25 cellular contexts compared by ENCODE assay signal in the genomic region with DNA sequence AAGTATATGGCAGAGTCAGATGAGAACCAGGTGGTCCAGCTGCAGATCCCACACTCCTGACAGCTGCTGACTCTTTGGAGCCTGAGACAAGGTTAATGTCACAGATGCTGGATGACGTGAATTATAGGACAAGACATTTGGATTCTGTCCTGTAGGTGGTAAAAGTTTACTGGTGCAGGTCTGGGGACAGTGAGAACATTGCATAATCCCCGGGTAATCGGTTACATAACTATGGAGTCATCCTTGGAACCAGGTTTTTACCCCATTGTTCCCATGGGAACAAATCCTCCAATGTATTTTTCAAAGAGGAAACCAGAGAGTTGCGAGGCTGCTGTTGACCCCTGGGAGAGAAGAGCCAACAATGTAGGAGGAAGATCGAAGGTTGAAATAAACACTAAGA. TPM values are rescaled to one million over a fixed set of nuclear protein-coding genes. Genes with fewer than 3 reads are reported as not detected.
DNase-seq lines count a peak whose midpoint lies in the region; ATAC-seq, FAIRE-seq and TF ChIP-seq lines count a peak whose summit lies in the region.
"Had no signal": no experiment of that assay in that cellular context is flagged by ENCODE, and none has a peak within 500 bp of the region (broad histone marks: within the 10 kb centered on the region; RNA-seq: fewer than 3 reads in every experiment).

No MANE protein-coding gene starts in this region.

- no peak for TF ChIP-seq CTCF in fibroblast of pulmonary artery (IDR thresholded peaks at IDR 0.05; ENCODE audit: low read length, missing control alignments)

- H3K4me3 ChIP-seq in fibroblast of pulmonary artery (replicated peaks; ENCODE audit: low read depth, low read length), result no peak overlapping the region
- H3K4me3 ChIP-seq: GM23338, lung, prostate gland, skin epidermis, testis had no signal

- POLR2A ChIA-PET in HEK293T (lab: Yijun Ruan, JAX), result no interaction called here

- peak; percentile 58 for ATAC-seq in sciatic nerve
- ATAC-seq: activated CD8-positive, alpha-beta T cell treated with anti-CD3 and anti-CD28 coated beads for 36 hours; GM23338; stimulated activated memory B cell treated with anti-CD40 and anti-IgM and Interleukin-4, amounts not matched to agents 10 μg/mL and 1 μg/mL and 100 μg/mL, for 72 hours had no signal

- DNase-seq in GM04503 (ENCODE audit: low read depth), result peak; percentile 39
- DNase-seq in MV-4-11 (lab: John Stamatoyannopoulos, UW), result peak; percentile 41
- DNase-seq in fibroblast of pulmonary artery (ENCODE audit: low read depth), result peak; percentile 56
- no peak for DNase-seq in sciatic nerve (ENCODE audit: low spot score)
- DNase-seq in HEK293T (ENCODE audit: extremely low spot score), result no peak
- no peak for DNase-seq in frontal cortex (ENCODE audit: low spot score in 2 of 2)
- no peak for DNase-seq in stimulated activated CD4-positive, alpha-beta T cell treated with anti-CD3 and anti-CD28 coated beads, Interleukin-1b, Interleukin-23, amount 100 ng/mL, for 48 hours
- DNase-seq: activated CD4-positive, CD25-positive, alpha-beta regulatory T cell treated with anti-CD3 and anti-CD28 coated beads, Interleukin-2, amount 50 U/mL, for 72 hours; activated CD8-positive, alpha-beta T cell treated with anti-CD3 and anti-CD28 coated beads for 36 hours; CD8-positive, alpha-beta memory T cell; foreskin fibroblast; hippocampal formation; KBM-7; NCI-H1092; NCI-H1930; Right ventricle myocardium superior; testis had no signal

- CTCF ChIA-PET in HEK293T (lab: Yijun Ruan, JAX), result interaction anchor here (0.7 kb wide), 1 partner anchor 53 kb away, joined by 3 read pairs; no protein-coding TSS in a partner anchor

- FAIRE-seq in frontal cortex (lab: Jason Lieb, UNC), result no peak
- FAIRE-seq: bronchial epithelial cell, endometrium, GM12891 had no signal

- intact Hi-C loops in sciatic nerve (cut with DNase I), result no loop called here

TF ChIP-seq in HEK293T, 16 proteins besides CTCF, POLR2A, EP300 and RAD21:
- TF ChIP-seq FOXM1 (IDR thresholded peaks at IDR 0.05; ENCODE audit: borderline replicate concordance) (no peak), ELF4 (IDR thresholded peaks at IDR 0.05) (no peak)
TF ChIP-seq in HEK293T: peak in this region for 0.

RNA-seq across cellular contexts. Expression of gene ZCCHC24, which starts 27.5 kb away (rescaled TPM):
- 150 TPM for total RNA-seq in sciatic nerve
- 4.1 TPM for total RNA-seq in frontal cortex

RNA-seq across cellular contexts. Expression of gene EIF5AL1, which starts 39.4 kb away (rescaled TPM):
- total RNA-seq in sciatic nerve (0.09 TPM), frontal cortex (under 0.01 TPM)

Comparison
In these comparisons a context has a peak if more than half of its experiments do, and no peak if none do; other contexts are left out.
1. DNase-seq: peak in GM04503 (single experiment), MV-4-11 (single experiment) and fibroblast of pulmonary artery (single experiment); none in sciatic nerve (single experiment), HEK293T (single experiment), frontal cortex (0 of 2) and stimulated activated CD4-positive, alpha-beta T cell treated with anti-CD3 and anti-CD28 coated beads, Interleukin-1b, Interleukin-23, amount 100 ng/mL, for 48 hours (single experiment).
2. RNA of gene ZCCHC24, which starts 27.5 kb away (total RNA-seq): 150 TPM in sciatic nerve (single experiment); 4.1 TPM in frontal cortex (single experiment); every median in the first group is over 10 times any median in the second.